In the genomic region with DNA sequence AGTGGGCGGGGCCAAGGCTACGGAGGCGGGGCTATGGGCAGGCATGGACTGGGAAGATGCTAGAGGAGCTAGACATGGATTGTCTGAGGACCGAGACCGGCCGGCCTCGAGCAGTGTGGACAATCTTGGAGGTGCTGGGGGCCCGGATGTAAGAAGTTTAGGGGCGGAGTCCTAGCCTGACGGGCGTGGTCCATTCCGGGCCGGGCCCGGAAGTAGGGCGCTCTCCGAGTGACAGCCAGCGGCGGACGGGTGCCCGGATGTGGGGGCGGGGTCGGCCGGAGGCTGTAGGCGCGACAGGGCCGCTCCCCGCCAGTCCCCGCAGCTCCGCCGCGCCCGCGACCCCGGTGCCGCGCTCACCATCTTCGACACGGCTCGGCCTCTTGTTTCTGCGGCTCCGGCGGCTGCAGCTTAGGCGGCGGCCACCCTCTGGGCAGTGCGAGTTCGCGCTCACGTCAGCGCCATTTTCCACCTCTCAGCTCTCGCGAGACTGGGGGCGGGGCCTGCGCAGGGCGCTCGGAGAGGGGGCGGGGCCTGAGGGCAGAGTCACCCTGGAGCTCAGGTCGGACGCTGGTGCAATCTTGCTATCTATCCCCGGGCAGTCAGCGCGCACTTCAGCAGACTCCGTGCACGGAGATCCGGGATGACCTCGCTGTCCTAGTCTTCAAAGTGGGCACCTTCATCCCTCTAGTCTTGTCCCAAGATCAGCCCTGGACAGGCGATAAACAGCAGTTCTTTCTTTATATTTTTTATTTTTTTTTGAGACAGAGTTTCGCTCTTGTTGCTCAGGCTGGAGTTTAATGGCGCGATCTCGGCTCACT, we compare ENCODE assay signal across 8 cellular contexts. TPM values are rescaled to one million over a fixed set of nuclear protein-coding genes. Genes with fewer than 3 reads are reported as not detected.
DNase-seq lines count a peak whose midpoint lies in the region; ATAC-seq and TF ChIP-seq lines count a peak whose summit lies in the region.

A gene with protein sequence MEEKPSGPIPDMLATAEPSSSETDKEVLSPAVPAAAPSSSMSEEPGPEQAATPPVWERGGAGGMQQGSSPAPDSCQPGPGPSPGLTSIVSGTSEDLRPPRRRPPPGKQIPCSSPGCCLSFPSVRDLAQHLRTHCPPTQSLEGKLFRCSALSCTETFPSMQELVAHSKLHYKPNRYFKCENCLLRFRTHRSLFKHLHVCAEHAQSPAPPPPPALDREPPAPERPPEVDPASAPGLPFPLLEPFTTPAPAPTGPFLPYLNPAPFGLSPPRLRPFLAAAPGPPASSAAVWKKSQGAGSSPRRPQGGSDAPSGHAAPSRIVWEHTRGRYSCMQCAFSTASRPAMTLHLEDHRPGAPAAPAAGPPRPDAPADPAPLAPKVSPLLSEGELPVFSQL (minus strand): TSS at position 481 of the 818 bp plus-strand sequence. CDS start 121 bp downstream, at position 360.

- no peak within 1 kb of the TSS for H4K91ac ChIP-seq in H9 (ENCODE audit: insufficient read length, low read depth, low read length)

- no peak within 1 kb of the TSS for H4K8ac ChIP-seq in H9 (replicated peaks; ENCODE audit: insufficient read length, low read depth, low read length)

- peak within 1 kb of the TSS; percentile 95 for H3K9ac ChIP-seq in ES-I3 (ENCODE audit: low read depth, low read length)
- H3K9ac ChIP-seq in H9 (ENCODE audit: extremely low read depth, insufficient read length, low read length): peak within 1 kb of the TSS; percentile 86

- no peaks in the 10 kb centered on the region for H3K79me2 ChIP-seq in H9 (ENCODE audit: insufficient read depth, low read length)

- H3K14ac ChIP-seq in H9 (ENCODE audit: insufficient read depth, low read length): peak within 1 kb of the TSS; percentile 96; the same call in 1 of the 2 replicates

- WGBS in H9 (ENCODE audit: extremely low coverage, insufficient read length, low lambda C conversion rate): no CpG with 5 or more reads among the region's 70 CpGs

- DNase-seq in H9: peak; percentile 99
- DNase-seq in MG63: peak; percentile 99
- peak; percentile 92 to 94 for DNase-seq in SHP77 (lab: John Stamatoyannopoulos, UW)
- DNase-seq in activated T-helper 9 cell treated with anti-CD3 and anti-CD28 coated beads, Interleukin-2, amount 50 U/mL, for 16 hours (ENCODE audit: low read depth): peak; percentile 95
- DNase-seq in fibroblast of peridontal ligament (ENCODE audit: extremely low read depth): peak; percentile 91
- peak; percentile 99 for DNase-seq in natural killer cell
- peak; percentile 93 to 100 (median 98) for DNase-seq in stimulated activated naive CD4-positive, alpha-beta T cell (lab: John Stamatoyannopoulos, UW)

- H3K9me3 ChIP-seq in ES-I3 (ENCODE audit: control insufficient read depth, insufficient read depth, low read length): no peaks in the 10 kb centered on the region
- no peaks in the 10 kb centered on the region for H3K9me3 ChIP-seq in H9 (ENCODE audit: control insufficient read depth, low read depth, low read length)
- no peaks in the 10 kb centered on the region for H3K9me3 ChIP-seq in MG63

- H3K4me2 ChIP-seq in H9 (ENCODE audit: insufficient read depth, insufficient read length, low read length): peak within 1 kb of the TSS; percentile 50

- TF ChIP-seq CTCF in H9 (conservative IDR thresholded peaks at IDR 0.05): no peak
- no peak for TF ChIP-seq CTCF in natural killer cell (IDR thresholded peaks at IDR 0.05)

- ATAC-seq in natural killer cell: peak; percentile 81 to 92 (median 84)

- no peak within 1 kb of the TSS for H2BK12ac ChIP-seq in H9 (ENCODE audit: insufficient read length, low read depth, low read length)

- no peak within 1 kb of the TSS for H4K5ac ChIP-seq in H9 (ENCODE audit: insufficient read length, low read depth, low read length)

- H3K27me3 Mint-ChIP-seq in H9 (ENCODE audit: low read depth) (peaks cover 4% of the 10 kb centered on the region), natural killer cell (ENCODE audit: low read depth in 2 of 2) (no peaks in the 10 kb centered on the region)

- H3K79me1 ChIP-seq in H9 (ENCODE audit: insufficient read depth, low read depth, low read length, poor library complexity, severe bottlenecking): no peaks in the 10 kb centered on the region

- peak within 1 kb of the TSS; percentile 68 for H3K4me3 ChIP-seq in MG63

- peaks cover 11 to 24% of the 10 kb centered on the region in 2 experiments for H3K4me1 Mint-ChIP-seq in H9
- peaks cover 42 to 61% of the 10 kb centered on the region in 2 donors for H3K4me1 Mint-ChIP-seq in natural killer cell

- H3K23ac ChIP-seq in H9 (ENCODE audit: insufficient read length, low read depth, low read length): no peak within 1 kb of the TSS

- H3K23me2 ChIP-seq in H9 (ENCODE audit: insufficient read length, low read depth, low read length, poor library complexity, severe bottlenecking): peaks cover 9% of the 10 kb centered on the region

- H3T11ph ChIP-seq in H9 (ENCODE audit: low read length): no peak within 1 kb of the TSS

- H3K36me3 Mint-ChIP-seq in H9 (ENCODE audit: insufficient read depth in 1 of 3, low read depth in 3 of 3) (peaks cover 2 to 10% (median 7%) of the 10 kb centered on the region in 3 experiments; a peak in 3 of 7 replicates), natural killer cell (no peaks in the 10 kb centered on the region)

- H3K27me3 ChIP-seq in H9 (ENCODE audit: insufficient read depth, low read length): no peaks in the 10 kb centered on the region
- no peaks in the 10 kb centered on the region; the same call in 1 of the 2 replicates for H3K27me3 ChIP-seq in MG63

- no peak within 1 kb of the TSS for H3K4ac ChIP-seq in H9 (ENCODE audit: low read depth, low read length)

- no peak within 1 kb of the TSS for H2AK5ac ChIP-seq in H9 (ENCODE audit: insufficient read length, low read length)

- H3K9me3 Mint-ChIP-seq in H9 (no peaks in the 10 kb centered on the region; a peak in 1 of 5 replicates), natural killer cell (no peaks in the 10 kb centered on the region)

- H2BK120ac ChIP-seq in H9 (ENCODE audit: low read depth, low read length, poor library complexity, severe bottlenecking): no peak within 1 kb of the TSS

- no peak within 1 kb of the TSS for H2BK15ac ChIP-seq in H9 (ENCODE audit: low read depth, low read length)

- intact Hi-C loops in natural killer cell (cut with micrococcal nuclease): loop anchor here (2.0 to 10.0 kb wide), 2 partner anchors 55 to 99 kb away; a partner anchor contains a TSS

- no peak within 1 kb of the TSS for H2AFZ ChIP-seq in H9 (ENCODE audit: low read length)

- no peak within 1 kb of the TSS for H2BK20ac ChIP-seq in H9 (ENCODE audit: low read depth, low read length, poor library complexity, severe bottlenecking)

- no peaks in the 10 kb centered on the region for H4K20me1 ChIP-seq in H9 (ENCODE audit: control insufficient read depth, insufficient read depth, insufficient read length)

- no peak within 1 kb of the TSS for H2BK5ac ChIP-seq in H9 (ENCODE audit: insufficient read length, low read length)

- peak within 1 kb of the TSS; percentile 94 for H3K4me3 Mint-ChIP-seq in H9
- peak within 1 kb of the TSS; percentile 97 for H3K4me3 Mint-ChIP-seq in natural killer cell

- H3K27ac Mint-ChIP-seq in H9: peak within 1 kb of the TSS; percentile 99 to 100 (median 99)
- peak within 1 kb of the TSS; percentile 94 to 100 for H3K27ac Mint-ChIP-seq in natural killer cell

- peak within 1 kb of the TSS; percentile 98 for H3K18ac ChIP-seq in H9 (ENCODE audit: insufficient read length, low read depth, low read length)

- H3K56ac ChIP-seq in H9 (ENCODE audit: insufficient read length, low read depth, low read length): no peak within 1 kb of the TSS

- H3K36me3 ChIP-seq in ES-I3 (ENCODE audit: insufficient read depth, low read length): no peaks in the 10 kb centered on the region
- H3K36me3 ChIP-seq in MG63: peaks cover 16% of the 10 kb centered on the region

- H3K4me1 ChIP-seq in ES-I3 (ENCODE audit: insufficient read depth, low read length): peaks cover 10% of the 10 kb centered on the region; the same call in 1 of the 2 replicates
- H3K4me1 ChIP-seq in H9 (ENCODE audit: insufficient read depth, low read length): no peaks in the 10 kb centered on the region; the same call in 1 of the 2 replicates

- H3K27ac ChIP-seq in H9 (ENCODE audit: insufficient read length, low read depth, low read length): peak within 1 kb of the TSS; percentile 29

RNA-seq across cellular contexts. Expression of the gene that starts here (rescaled TPM):
- total RNA-seq in H9 (2021) (29.3 and 38.1 TPM in 2 replicates), natural killer cell (10 to 100 TPM; 42.1 to 46.4 (median 42.3) TPM)
- total RNA-seq in MG63 (2014; rRNA removed; shearing (Covaris generic); ENCODE audit: low replicate concordance): 0.86 and 2.0 TPM in 2 replicates

Comparison
In these comparisons a context has a peak if more than half of its experiments do, and no peak if none do; other contexts are left out.
1. Peak in every context shown above with its lines: DNase-seq, ATAC-seq, H3K4me3 ChIP-seq and H3K27ac ChIP-seq.